11 cellular contexts compared by ENCODE assay signal in genomic region chr2:181311841-181312240, GRCh38.
DNase-seq lines count a peak whose midpoint lies in the region; ATAC-seq, FAIRE-seq and TF ChIP-seq lines count a peak whose summit lies in the region.
"Had no signal": no experiment of that assay in that cellular context is flagged by ENCODE, and none has a peak within 500 bp of the region (broad histone marks: within the 10 kb centered on the region; RNA-seq: fewer than 3 reads in every experiment).

No MANE protein-coding gene starts in this region.

- H3K9me3 Mint-ChIP-seq in activated naive CD4-positive, alpha-beta T cell treated with anti-CD3 and anti-CD28 coated beads, Interleukin-2, amount 50 U/mL, for 24 hours = no peaks in the 10 kb centered on the region
- H3K9me3 Mint-ChIP-seq: nephron had no signal

- H3K4me2 ChIP-seq in BLaER1 = peak overlapping the region; percentile 61

- peaks cover 69% of the 10 kb centered on the region for H3K4me1 Mint-ChIP-seq in activated naive CD4-positive, alpha-beta T cell treated with anti-CD3 and anti-CD28 coated beads, Interleukin-2, amount 50 U/mL, for 24 hours

- H3K27ac Mint-ChIP-seq in activated naive CD4-positive, alpha-beta T cell treated with anti-CD3 and anti-CD28 coated beads, Interleukin-2, amount 50 U/mL, for 24 hours = peak overlapping the region; percentile 98
- H3K27ac Mint-ChIP-seq: nephron had no signal

- H3K27ac ChIP-seq in BLaER1 (peak overlapping the region; percentile 51), foreskin keratinocyte (no peak overlapping the region), ovary (no peak overlapping the region)

- no peak for TF ChIP-seq CTCF in foreskin keratinocyte (conservative IDR thresholded peaks at IDR 0.05)
- no peak for TF ChIP-seq CTCF in ovary (IDR thresholded peaks at IDR 0.05)

- H3K4me1 ChIP-seq in BLaER1 (peaks cover 73% of the 10 kb centered on the region), foreskin keratinocyte (no peaks in the 10 kb centered on the region), ovary (ENCODE audit: insufficient read depth) (no peaks in the 10 kb centered on the region)

- intact Hi-C loops in ovary (cut with DNase I) = no loop called here

- no peaks in the 10 kb centered on the region for H4K20me1 ChIP-seq in BLaER1

- TF ChIP-seq POLR2A in ovary (IDR thresholded peaks at IDR 0.05) = no peak

- H3K4me3 ChIP-seq in BLaER1 = no peak overlapping the region
- H3K4me3 ChIP-seq in ovary = no peak overlapping the region
- H3K4me3 ChIP-seq: heart left ventricle had no signal

- peak overlapping the region; percentile 85 for H3K4me3 Mint-ChIP-seq in activated naive CD4-positive, alpha-beta T cell treated with anti-CD3 and anti-CD28 coated beads, Interleukin-2, amount 50 U/mL, for 24 hours
- H3K4me3 Mint-ChIP-seq: nephron had no signal

- H3K36me3 Mint-ChIP-seq in activated naive CD4-positive, alpha-beta T cell treated with anti-CD3 and anti-CD28 coated beads, Interleukin-2, amount 50 U/mL, for 24 hours = no peaks in the 10 kb centered on the region

- H3K36me3 ChIP-seq in BLaER1 (no peaks in the 10 kb centered on the region), ovary (no peaks in the 10 kb centered on the region)
- H3K36me3 ChIP-seq: heart left ventricle had no signal

- H3K9ac ChIP-seq in BLaER1 = no peak overlapping the region

- no peaks in the 10 kb centered on the region for H3K9me3 ChIP-seq in BLaER1
- H3K9me3 ChIP-seq in ovary = no peaks in the 10 kb centered on the region
- H3K9me3 ChIP-seq: heart left ventricle had no signal

- ATAC-seq in GM19324 (IDR thresholded peaks at IDR 0.05; ENCODE audit: low FRiP score, unreplicated experiment) (peak; percentile 28), HG03460 (IDR thresholded peaks at IDR 0.05; ENCODE audit: unreplicated experiment) (peak; percentile 18), foreskin keratinocyte (no peak)
- ATAC-seq: heart left ventricle had no signal

- H3K27me3 Mint-ChIP-seq in activated naive CD4-positive, alpha-beta T cell treated with anti-CD3 and anti-CD28 coated beads, Interleukin-2, amount 50 U/mL, for 24 hours = no peaks in the 10 kb centered on the region

- H3K27me3 ChIP-seq in BLaER1 (no peaks in the 10 kb centered on the region), foreskin keratinocyte (no peaks in the 10 kb centered on the region), ovary (no peaks in the 10 kb centered on the region)
- H3K27me3 ChIP-seq: heart left ventricle had no signal

- FAIRE-seq in GM19239 (lab: Jason Lieb, UNC) = no peak

- no peak for TF ChIP-seq EP300 in ovary (IDR thresholded peaks at IDR 0.05)

- WGBS in ovary, 3 donors = 64 to 77% (median 66%) methylated on average over 4 of the region's 4 CpGs

- no peak for DNase-seq in GM19239 (ENCODE audit: insufficient read length, low spot score)
- no peak for DNase-seq in foreskin keratinocyte
- no peak for DNase-seq in ovary
- no peak for DNase-seq in DMS 273 treated with DMSO at 0.1 percent for 48 hours (lab: John Stamatoyannopoulos, UW)
- DNase-seq: NCI-H748 treated with DMSO at 0.1 percent for 48 hours had no signal
